8 cellular contexts compared by ENCODE assay signal in genomic region chr19:6065685-6066365, GRCh38. TPM values are rescaled to one million over a fixed set of nuclear protein-coding genes. Genes with fewer than 3 reads are reported as not detected.
DNase-seq lines count a peak whose midpoint lies in the region; ATAC-seq, FAIRE-seq and TF ChIP-seq lines count a peak whose summit lies in the region.

No MANE protein-coding gene starts in this region.

- no peak for TF ChIP-seq CTCF in fibroblast of pulmonary artery (IDR thresholded peaks at IDR 0.05; ENCODE audit: low read length, missing control alignments)

- FAIRE-seq in GM12892 (lab: Jason Lieb, UNC) = no peak

- no peak overlapping the region for H3K4me3 ChIP-seq in fibroblast of pulmonary artery (replicated peaks; ENCODE audit: low read depth, low read length)

- DNase-seq in DMS153 treated with DMSO at 0.1 percent for 48 hours (lab: John Stamatoyannopoulos, UW; ENCODE audit: unreplicated experiment) (peak; percentile 75), NCI-H226 (peak; percentile 65), fibroblast of pulmonary artery (ENCODE audit: low read depth) (peak; percentile 60), renal cortical epithelial cell (ENCODE audit: low read depth) (peak; percentile 80), GM12892 (ENCODE audit: insufficient read length) (no peak)
- peak; percentile 58 for DNase-seq in activated CD8-positive, alpha-beta memory T cell treated with anti-CD3 and anti-CD28 coated beads, Interleukin-2, amount 50 U/mL, for 4 hours

- ATAC-seq in GM19328 (IDR thresholded peaks at IDR 0.05; ENCODE audit: unreplicated experiment) (no peak), GM18909 (IDR thresholded peaks at IDR 0.05; ENCODE audit: poor library complexity, unreplicated experiment) (no peak)

- no peak for TF ChIP-seq POLR2A in GM12892 (IDR thresholded peaks at IDR 0.05; ENCODE audit: low read depth, low read length)

RNA-seq across cellular contexts. Expression of gene RFX2, which starts 44.5 kb away (rescaled TPM):
- total RNA-seq in renal cortical epithelial cell = 3.0 and 3.9 TPM in 2 replicates
- polyA plus RNA-seq in GM12892 (2012; ENCODE audit: missing spikeins) = 1.8 TPM
